ENCODE assay signal across 9 cellular contexts in the genomic region with DNA sequence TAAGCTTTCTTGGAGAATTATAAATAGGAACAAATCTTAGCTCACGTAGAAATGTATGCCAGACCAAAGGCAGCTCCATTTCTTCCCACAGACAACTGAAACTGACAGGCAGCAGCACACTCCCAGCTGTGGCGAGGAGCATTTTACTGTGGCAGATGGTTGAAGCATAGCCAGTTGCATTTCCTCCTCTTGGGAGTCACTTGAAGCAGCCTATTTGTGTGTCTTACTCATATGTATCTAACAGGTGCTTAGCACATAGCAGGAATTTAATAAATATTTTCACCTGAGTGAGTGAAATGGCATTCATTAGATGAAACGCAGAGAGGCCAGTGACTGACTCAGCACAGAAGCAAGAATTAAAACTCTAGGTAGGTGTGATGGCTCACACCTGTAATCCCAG.
DNase-seq lines count a peak whose midpoint lies in the region; ATAC-seq and TF ChIP-seq lines count a peak whose summit lies in the region.
"Had no signal": no experiment of that assay in that cellular context is flagged by ENCODE, and none has a peak within 500 bp of the region (broad histone marks: within the 10 kb centered on the region; RNA-seq: fewer than 3 reads in every experiment).

No MANE protein-coding gene starts in this region.

- ATAC-seq in HG02571 (IDR thresholded peaks at IDR 0.05; ENCODE audit: unreplicated experiment): peak; percentile 58
- no peak for ATAC-seq in HG03565 (IDR thresholded peaks at IDR 0.05; ENCODE audit: unreplicated experiment)

- peaks cover 7% of the 10 kb centered on the region for H3K9me3 Mint-ChIP-seq in T-helper 2 cell treated with Interferon-gamma antibody and Interleukin-4, amounts not matched to agents 5 μg/mL and 100 μg/mL, for 36 hours

- TF ChIP-seq CTCF in GM13977 (IDR thresholded peaks at IDR 0.05; ENCODE audit: extremely low read depth, insufficient read depth, missing control alignments): no peak

- peak; percentile 35 for DNase-seq in GM13977 (ENCODE audit: low spot score)
- peak; percentile 90 for DNase-seq in MV-4-11 (lab: John Stamatoyannopoulos, UW)
- DNase-seq in inferior parietal cortex (ENCODE audit: extremely low spot score): peak; percentile 49
- no peak for DNase-seq in HuH-7.5 (ENCODE audit: low spot score)
- DNase-seq in T-helper 2 cell treated with Interferon-gamma antibody and Interleukin-4, amounts not matched to agents 5 μg/mL and 100 μg/mL, for 36 hours (ENCODE audit: low spot score): no peak
- no peak for DNase-seq in DMS114 treated with DMSO at 0.1 percent for 48 hours (lab: John Stamatoyannopoulos, UW; ENCODE audit: unreplicated experiment)
- DNase-seq: DMS153 had no signal

- H3K27ac Mint-ChIP-seq in T-helper 2 cell treated with Interferon-gamma antibody and Interleukin-4, amounts not matched to agents 5 μg/mL and 100 μg/mL, for 36 hours: no peak overlapping the region

- no peaks in the 10 kb centered on the region for H3K27me3 Mint-ChIP-seq in T-helper 2 cell treated with Interferon-gamma antibody and Interleukin-4, amounts not matched to agents 5 μg/mL and 100 μg/mL, for 36 hours (ENCODE audit: low read depth)

- H3K4me3 Mint-ChIP-seq in T-helper 2 cell treated with Interferon-gamma antibody and Interleukin-4, amounts not matched to agents 5 μg/mL and 100 μg/mL, for 36 hours: no peak overlapping the region

- H3K4me1 Mint-ChIP-seq in T-helper 2 cell treated with Interferon-gamma antibody and Interleukin-4, amounts not matched to agents 5 μg/mL and 100 μg/mL, for 36 hours (ENCODE audit: low read depth): peaks cover 5% of the 10 kb centered on the region

- in situ Hi-C loops in GM13977 (cut with MboI; ENCODE audit: low pct_unique_long_range_greater_than_20kb, low sequenced_read_pairs, unreplicated experiment): no loop called here

- peaks cover 5% of the 10 kb centered on the region for H3K36me3 Mint-ChIP-seq in T-helper 2 cell treated with Interferon-gamma antibody and Interleukin-4, amounts not matched to agents 5 μg/mL and 100 μg/mL, for 36 hours (ENCODE audit: low read depth)

Comparison
In these comparisons a context has a peak if more than half of its experiments do, and no peak if none do; other contexts are left out.
1. DNase-seq: peak in GM13977 (single experiment), MV-4-11 (single experiment) and inferior parietal cortex (single experiment); none in HuH-7.5 (single experiment), T-helper 2 cell treated with Interferon-gamma antibody and Interleukin-4, amounts not matched to agents 5 μg/mL and 100 μg/mL, for 36 hours (single experiment) and DMS114 treated with DMSO at 0.1 percent for 48 hours (single experiment).